In genomic region chr2:4174796-4175195, GRCh38 we compare ENCODE assay signal across 24 cellular contexts.
DNase-seq lines count a peak whose midpoint lies in the region; TF ChIP-seq lines count a peak whose summit lies in the region.
"Had no signal": no experiment of that assay in that cellular context is flagged by ENCODE, and none has a peak within 500 bp of the region (broad histone marks: within the 10 kb centered on the region; RNA-seq: fewer than 3 reads in every experiment).

No MANE protein-coding gene starts in this region.

- H3K27ac Mint-ChIP-seq in nephron progenitor cell: no peak overlapping the region
- H3K27ac Mint-ChIP-seq: CD4-positive, CD25-positive, alpha-beta regulatory T cell; GM23338; H9 had no signal

- no peaks in the 10 kb centered on the region for H3K36me3 Mint-ChIP-seq in nephron progenitor cell (ENCODE audit: low read depth)

- no peaks in the 10 kb centered on the region for H3K9me3 ChIP-seq in fibroblast of lung (ENCODE audit: control insufficient read depth, insufficient read depth, low read depth, low read length)
- peaks cover 16 to 48% (median 38%) of the 10 kb centered on the region in 5 donors for H3K9me3 ChIP-seq in subcutaneous abdominal adipose tissue (ENCODE audit: control insufficient read depth in 5 of 5, low read length in 5 of 5)

- peaks cover 51% of the 10 kb centered on the region for H3K9me3 Mint-ChIP-seq in nephron progenitor cell

- no peak overlapping the region for H3K4me2 ChIP-seq in fibroblast of lung (ENCODE audit: extremely low read depth, insufficient read depth, low read length)
- H3K4me2 ChIP-seq: GM23338, SK-N-SH had no signal

- no peak overlapping the region for H3K4me3 ChIP-seq in fibroblast of lung (replicated peaks in 1 of 4; ENCODE audit: control extremely low read depth in 1 of 4, insufficient read depth in 1 of 4, low read depth in 3 of 4, low read length in 4 of 4)
- peak overlapping the region in 4 of 5 donors; percentile 5 to 30 (median 18) for H3K4me3 ChIP-seq in subcutaneous abdominal adipose tissue (ENCODE audit: low read depth in 1 of 5, low read length in 5 of 5)
- H3K4me3 ChIP-seq: GM23338, K562 had no signal

- peak in 2 of 3 experiments; percentile 5 to 14 for DNase-seq in NCI-H1417 (lab: John Stamatoyannopoulos, UW)
- no peak for DNase-seq in NCI-H1417 treated with DMSO at 0.1 percent for 48 hours (lab: John Stamatoyannopoulos, UW)
- peak; percentile 1 for DNase-seq in MV-4-11 (lab: John Stamatoyannopoulos, UW)
- peak; percentile 1 to 2 for DNase-seq in fibroblast of lung (ENCODE audit: low read depth in 2 of 2)
- no peak for DNase-seq in nephron progenitor cell
- DNase-seq in ureter (ENCODE audit: low spot score): no peak
- DNase-seq: 8988T; CD4-positive, CD25-positive, alpha-beta regulatory T cell; DMS153; H9; Kasumi-1; NCI-H1105; NCI-H1694; NCI-H2029 treated with DMSO at 0.1 percent for 48 hours; NCI-H2171 treated with DMSO at 0.1 percent for 48 hours; NCI-H345; NCI-H510A treated with DMSO at 0.1 percent for 48 hours; NCI-H82; NK-92 treated with Interleukin-12 subunit alpha and Interleukin-12 subunit beta, amount 100 ng/mL, for 24 hours; PC-3; SK-N-SH had no signal

- H3K36me3 ChIP-seq in fibroblast of lung (ENCODE audit: control insufficient read depth, insufficient read depth, low read length) (no peaks in the 10 kb centered on the region), subcutaneous abdominal adipose tissue (ENCODE audit: control insufficient read depth in 5 of 5, insufficient read depth in 5 of 5, low read length in 5 of 5) (no peaks in the 10 kb centered on the region)

- H3K79me2 ChIP-seq in fibroblast of lung (ENCODE audit: control insufficient read depth, insufficient read depth, low read length): no peaks in the 10 kb centered on the region

- H3K27ac ChIP-seq in fibroblast of lung (ENCODE audit: insufficient read depth, low read length): no peak overlapping the region
- no peak overlapping the region for H3K27ac ChIP-seq in subcutaneous abdominal adipose tissue (ENCODE audit: low read depth, low read length)

- H3K27me3 ChIP-seq in fibroblast of lung (ENCODE audit: control insufficient read depth, insufficient read depth, low read length): no peaks in the 10 kb centered on the region
- H3K27me3 ChIP-seq in subcutaneous abdominal adipose tissue (ENCODE audit: control insufficient read depth in 5 of 5, insufficient read depth in 4 of 5, low read length in 5 of 5): no peaks in the 10 kb centered on the region

- TF ChIP-seq CTCF in fibroblast of lung (conservative IDR thresholded peaks at IDR 0.05 in 1 of 2, IDR thresholded peaks at IDR 0.05 in 1 of 2; ENCODE audit: low read depth in 1 of 2, low read length in 2 of 2) (no peak), nephron progenitor cell (IDR thresholded peaks at IDR 0.05) (no peak)

- H3K4me3 Mint-ChIP-seq in nephron progenitor cell: no peak overlapping the region
- H3K4me3 Mint-ChIP-seq: GM23338, H9 had no signal

- no peak overlapping the region for H2AFZ ChIP-seq in fibroblast of lung (ENCODE audit: low read length)
- H2AFZ ChIP-seq: GM23338 had no signal

- H3K9ac ChIP-seq in fibroblast of lung (ENCODE audit: insufficient read depth, low read length): no peak overlapping the region
- no peak overlapping the region for H3K9ac ChIP-seq in subcutaneous abdominal adipose tissue (ENCODE audit: low read length in 5 of 5)
- H3K9ac ChIP-seq: SK-N-SH had no signal

- H3K4me1 Mint-ChIP-seq in nephron progenitor cell: no peaks in the 10 kb centered on the region
- H3K4me1 Mint-ChIP-seq: CD4-positive, CD25-positive, alpha-beta regulatory T cell; GM23338; H9 had no signal

- H3K27me3 Mint-ChIP-seq in nephron progenitor cell (ENCODE audit: low read depth, poor library complexity): peaks cover 9% of the 10 kb centered on the region
- H3K27me3 Mint-ChIP-seq: CD4-positive, CD25-positive, alpha-beta regulatory T cell had no signal

- no peaks in the 10 kb centered on the region for H4K20me1 ChIP-seq in fibroblast of lung (ENCODE audit: control insufficient read depth, extremely low read depth, insufficient read depth, low read length)

- no peaks in the 10 kb centered on the region for H3K4me1 ChIP-seq in fibroblast of lung (ENCODE audit: control insufficient read depth, extremely low read depth, insufficient read depth, low read length)
- no peaks in the 10 kb centered on the region for H3K4me1 ChIP-seq in subcutaneous abdominal adipose tissue (ENCODE audit: control insufficient read depth in 5 of 5, insufficient read depth in 5 of 5, low read length in 5 of 5)

Comparison
In these comparisons a context has a peak if more than half of its experiments do, and no peak if none do; other contexts are left out.
1. DNase-seq: peak in NCI-H1417 (2 of 3), MV-4-11 (single experiment) and fibroblast of lung (2 of 2); none in NCI-H1417 treated with DMSO at 0.1 percent for 48 hours (single experiment), nephron progenitor cell (single experiment) and ureter (single experiment).
2. H3K4me3 ChIP-seq: peak in subcutaneous abdominal adipose tissue (4 of 5); none in fibroblast of lung (0 of 4).